ENCODE assay signal across 8 cellular contexts in genomic region chr11:65713212-65713969, GRCh38.
A peak's percentile ranks its signal among the peaks of the same experiment; 100 is the strongest.
DNase-seq lines count a peak whose midpoint lies in the region; FAIRE-seq and TF ChIP-seq lines count a peak whose summit lies in the region.

No MANE protein-coding gene starts in this region.

- H3K4me1 ChIP-seq in DOHH2 (ENCODE audit: control insufficient read depth, low read length) (peaks cover 28% of the 10 kb centered on the region), rectal smooth muscle tissue (ENCODE audit: control insufficient read depth, insufficient read depth, low read length) (peaks cover 6% of the 10 kb centered on the region)

- H3K27ac ChIP-seq in DOHH2 (ENCODE audit: low read depth, low read length) (no peak overlapping the region), RWPE1 (peak overlapping the region; percentile 95), epithelial cell of prostate (peak overlapping the region; percentile 98), rectal smooth muscle tissue (ENCODE audit: low read depth, low read length) (no peak overlapping the region)

- FAIRE-seq in RCC 7860 (lab: Jason Lieb, UNC): no peak

- POLR2A ChIA-PET in RWPE1 (lab: Yijun Ruan, JAX; ENCODE audit: low non-redundant PET): interaction anchor here (1.1 to 1.2 kb wide), 2 partner anchors 98 to 146 kb away, joined by 4 to 6 read pairs; partner anchors contain the start of genes MUS81 and PCNX3

- H4K20me1 ChIP-seq in DOHH2 (ENCODE audit: control insufficient read depth, insufficient read depth, low read depth, low read length): no peaks in the 10 kb centered on the region

- peak overlapping the region; percentile 95 for H3K4me3 ChIP-seq in DOHH2 (ENCODE audit: low read length)
- peak overlapping the region; percentile 94 for H3K4me3 ChIP-seq in rectal smooth muscle tissue (ENCODE audit: low read length)

- intact Hi-C loops in posterior cingulate gyrus (cut with DNase I): loop anchor here (5.0 kb wide), 3 partner anchors 51 to 289 kb away; partner anchors contain the start of genes BANF1, EIF1AD and RELA

- peaks cover 30% of the 10 kb centered on the region for H3K79me2 ChIP-seq in DOHH2 (ENCODE audit: control insufficient read depth, low read length)

- peak overlapping the region; percentile 93 for H3K4me2 ChIP-seq in DOHH2 (ENCODE audit: low read length)

- no peaks in the 10 kb centered on the region for H3K9me2 ChIP-seq in DOHH2 (replicated peaks; ENCODE audit: control insufficient read depth, low read length)

- TF ChIP-seq CTCF in DOHH2 (IDR thresholded peaks at IDR 0.05; ENCODE audit: low read depth, low read length, poor library complexity, severe bottlenecking): no peak
- TF ChIP-seq CTCF in RWPE1 (conservative IDR thresholded peaks at IDR 0.05; ENCODE audit: low read depth): no peak

- H3K36me3 ChIP-seq in DOHH2 (ENCODE audit: control insufficient read depth, low read length) (peaks cover 56% of the 10 kb centered on the region), rectal smooth muscle tissue (ENCODE audit: control insufficient read depth, insufficient read depth, low read length) (peaks cover 41% of the 10 kb centered on the region)

- DNase-seq in RWPE1 (ENCODE audit: low spot score) (no peak), epithelial cell of prostate (ENCODE audit: low read depth, low spot score) (no peak), posterior cingulate gyrus (no peak), DMS153 treated with DMSO at 0.1 percent for 48 hours (lab: John Stamatoyannopoulos, UW; ENCODE audit: unreplicated experiment) (no peak), RCC 7860 (ENCODE audit: low spot score) (no peak), SIG-M5 (lab: John Stamatoyannopoulos, UW) (no peak)

- no peaks in the 10 kb centered on the region for H3K9me3 ChIP-seq in DOHH2 (ENCODE audit: control insufficient read depth, insufficient read depth, low read length)

- CTCF ChIA-PET in RWPE1 (lab: Yijun Ruan, JAX): interaction anchor here (2.5 kb wide), 1 partner anchor 67 kb away, joined by 25 read pairs; the partner anchor contains the start of gene AP5B1

- no peak overlapping the region for H3K9ac ChIP-seq in rectal smooth muscle tissue (ENCODE audit: low read length)

- no peaks in the 10 kb centered on the region for H3K27me3 ChIP-seq in DOHH2 (ENCODE audit: control insufficient read depth, low read length)
- no peaks in the 10 kb centered on the region for H3K27me3 ChIP-seq in rectal smooth muscle tissue (ENCODE audit: control insufficient read depth, insufficient read depth, low read length)

- no peaks in the 10 kb centered on the region for H3F3A ChIP-seq in DOHH2 (ENCODE audit: control insufficient read depth, insufficient read depth)

Comparison
In these comparisons a context has a peak if more than half of its experiments do, and no peak if none do; other contexts are left out.
1. H3K27ac ChIP-seq: peak in RWPE1 (single experiment) and epithelial cell of prostate (single experiment); none in DOHH2 (single experiment) and rectal smooth muscle tissue (single experiment).